Comparison of ENCODE assay signal across 26 cellular contexts in genomic region chr15:39102431-39102830, GRCh38.
"Had no signal": no experiment of that assay in that cellular context is flagged by ENCODE, and none has a peak within 500 bp of the region (broad histone marks: within the 10 kb centered on the region; RNA-seq: fewer than 3 reads in every experiment).

No MANE protein-coding gene starts in this region.

- H3K4me3 ChIP-seq: esophagus muscularis mucosa, left lung, lung, mucosa of descending colon, right lobe of liver, skin epidermis, testis, transverse colon had no signal

- H3K27me3 ChIP-seq: brain microvascular endothelial cell, esophagus muscularis mucosa, foreskin keratinocyte, left lung, right lobe of liver, testis, transverse colon had no signal

- ATAC-seq: activated CD4-positive, CD25-positive, alpha-beta regulatory T cell treated with anti-CD3 and anti-CD28 coated beads, Interleukin-2, amount 50 U/mL, for 24 hours; foreskin keratinocyte; left lung; mucosa of descending colon; right lobe of liver; stimulated activated naive CD8-positive, alpha-beta T cell treated with anti-CD3 and anti-CD28 coated beads, Interleukin-15, Interleukin-2, amounts not matched to agents 100 U/mL and 50 U/mL, for 24 hours; T-helper 17 cell had no signal

- H3K4me1 ChIP-seq: foreskin keratinocyte, left lung, right lobe of liver, testis, transverse colon had no signal

- H3K27ac ChIP-seq: brain microvascular endothelial cell, esophagus muscularis mucosa, foreskin keratinocyte, left lung, right lobe of liver, skin epidermis, testis, transverse colon, WERI-Rb-1 had no signal

- H3K36me3 ChIP-seq: brain microvascular endothelial cell, esophagus muscularis mucosa, left lung, right lobe of liver, transverse colon, WERI-Rb-1 had no signal

- FAIRE-seq: urothelium cell line had no signal

- DNase-seq: activated CD4-positive, alpha-beta T cell treated with anti-CD3 and anti-CD28 coated beads for 48 hours; activated CD4-positive, alpha-beta T cell treated with anti-CD3 and anti-CD28 coated beads, Interleukin-2, amount 50 U/mL, for 48 hours; activated CD8-positive, alpha-beta memory T cell treated with anti-CD3 and anti-CD28 coated beads for 24 hours; activated effector memory CD4-positive, alpha-beta T cell treated with Interleukin-2 at 50 U/mL for 16 hours; activated naive CD4-positive, alpha-beta T cell treated with Interleukin-2 at 50 U/mL for 16 hours; aorta; brain microvascular endothelial cell; caudate nucleus; endodermal cell; foreskin keratinocyte; left lung; mucosa of descending colon; right lobe of liver; stimulated activated CD4-positive, alpha-beta T cell treated with anti-CD3 and anti-CD28 coated beads, Interleukin-12 subunit alpha, Interleukin-12 subunit beta, amount 100 ng/mL, for 4 hours; stimulated activated CD4-positive, alpha-beta T cell treated with anti-CD3 and anti-CD28 coated beads, Interleukin-4, amount 100 ng/mL, for 1 hour; stimulated activated naive CD8-positive, alpha-beta T cell treated with anti-CD3 and anti-CD28 coated beads, Interleukin-15, Interleukin-2, amounts not matched to agents 100 U/mL and 50 U/mL, for 24 hours; T-helper 17 cell; T1000; testis; transverse colon; WERI-Rb-1 had no signal

- H3K9me3 ChIP-seq: esophagus muscularis mucosa, left lung, mucosa of descending colon, right lobe of liver, testis, transverse colon had no signal
